In genomic region chr12:132373967-132374820, GRCh38 we compare ENCODE assay signal across 18 cellular contexts. TPM values are rescaled to one million over a fixed set of nuclear protein-coding genes. Genes with fewer than 3 reads are reported as not detected.
DNase-seq lines count a peak whose midpoint lies in the region; ATAC-seq and TF ChIP-seq lines count a peak whose summit lies in the region.
"Had no signal": no experiment of that assay in that cellular context is flagged by ENCODE, and none has a peak within 500 bp of the region (broad histone marks: within the 10 kb centered on the region; RNA-seq: fewer than 3 reads in every experiment).

No MANE protein-coding gene starts in this region.

- H3K4me3 Mint-ChIP-seq in activated CD8-positive, alpha-beta memory T cell treated with anti-CD3 and anti-CD28 coated beads, Interleukin-2, amount 10 ng/mL, durations not matched to agents 7 days and 5 days = no peak overlapping the region

- ATAC-seq in SK-N-SH treated with all-trans-retinoic acid at 6 μM for 48 hours (peak; percentile 38; the same call in 1 of the 3 replicates), RWPE2 (ENCODE audit: low read depth) (peak; percentile 52; the same call in 2 of the 3 replicates)
- no peak for ATAC-seq in activated CD8-positive, alpha-beta memory T cell treated with anti-CD3 and anti-CD28 coated beads, Interleukin-2, amount 10 ng/mL, durations not matched to agents 7 days and 5 days
- ATAC-seq: A549, pancreas had no signal

- no peaks in the 10 kb centered on the region for H4K20me1 ChIP-seq in SK-N-SH (ENCODE audit: insufficient read depth)

- H3K9ac ChIP-seq in SK-N-SH = no peak overlapping the region
- H3K9ac ChIP-seq: KMS-11 had no signal

- no peaks in the 10 kb centered on the region for H3K4me1 Mint-ChIP-seq in activated CD8-positive, alpha-beta memory T cell treated with anti-CD3 and anti-CD28 coated beads, Interleukin-2, amount 10 ng/mL, durations not matched to agents 7 days and 5 days

- peaks cover 33% of the 10 kb centered on the region for H3K27me3 Mint-ChIP-seq in activated CD8-positive, alpha-beta memory T cell treated with anti-CD3 and anti-CD28 coated beads, Interleukin-2, amount 10 ng/mL, durations not matched to agents 7 days and 5 days

- 16% methylated on average over 16 of the region's 34 CpGs for WGBS in SK-N-SH (ENCODE audit: low lambda C conversion rate)

- peaks cover 72% of the 10 kb centered on the region for H3K27me3 ChIP-seq in SK-N-SH (ENCODE audit: insufficient read depth)
- H3K27me3 ChIP-seq in RWPE2 (ENCODE audit: insufficient read depth, poor library complexity, severe bottlenecking) = peaks cover 57% of the 10 kb centered on the region

- H3K36me3 Mint-ChIP-seq in activated CD8-positive, alpha-beta memory T cell treated with anti-CD3 and anti-CD28 coated beads, Interleukin-2, amount 10 ng/mL, durations not matched to agents 7 days and 5 days = no peaks in the 10 kb centered on the region

- no peak overlapping the region for H3K27ac Mint-ChIP-seq in activated CD8-positive, alpha-beta memory T cell treated with anti-CD3 and anti-CD28 coated beads, Interleukin-2, amount 10 ng/mL, durations not matched to agents 7 days and 5 days

- no peak for DNase-seq in SK-N-SH
- DNase-seq in RWPE2 (ENCODE audit: low spot score) = peak; percentile 40
- peak; percentile 10 for DNase-seq in fibroblast of villous mesenchyme (ENCODE audit: low read depth)
- DNase-seq in retinal pigment epithelial cell (ENCODE audit: low read depth) = no peak
- DNase-seq in DMS153 (lab: John Stamatoyannopoulos, UW) = no peak
- no peak for DNase-seq in activated CD8-positive, alpha-beta memory T cell treated with anti-CD3 and anti-CD28 coated beads, Interleukin-2, amount 10 ng/mL, durations not matched to agents 7 days and 5 days
- no peak for DNase-seq in SW480 (ENCODE audit: low spot score)
- DNase-seq: activated CD4-positive, alpha-beta T cell treated with anti-CD3 and anti-CD28 coated beads, Interleukin-2, amount 50 U/mL, for 48 hours; amniotic stem cell; Calu3; NCI-H1930; NCI-H69; SIG-M5 had no signal

- POLR2A ChIA-PET in SK-N-SH (lab: Yijun Ruan, JAX) = no interaction called here

- H3K79me2 ChIP-seq in SK-N-SH (ENCODE audit: insufficient read depth) = no peaks in the 10 kb centered on the region

- no peaks in the 10 kb centered on the region for H3K9me2 ChIP-seq in SK-N-SH

- no peak for TF ChIP-seq RAD21 in SK-N-SH (IDR thresholded peaks at IDR 0.05; ENCODE audit: low read length)

- CTCF ChIA-PET in SK-N-SH (lab: Yijun Ruan, JAX) = interaction anchor here (1.0 to 1.5 kb wide), 3 partner anchors 40 to 220 kb away, joined by 3 to 7 read pairs (median 4); no protein-coding TSS in a partner anchor
- CTCF ChIA-PET in activated CD8-positive, alpha-beta memory T cell treated with anti-CD3 and anti-CD28 coated beads, Interleukin-2, amount 10 ng/mL, durations not matched to agents 7 days and 5 days (lab: Charles Lee) = no interaction called here

- H3K4me1 ChIP-seq in SK-N-SH (ENCODE audit: control insufficient read depth in 1 of 2, insufficient read depth in 2 of 2, low read depth in 1 of 2, low read length in 1 of 2) = no peaks in the 10 kb centered on the region
- no peaks in the 10 kb centered on the region for H3K4me1 ChIP-seq in RWPE2 (ENCODE audit: insufficient read depth, poor library complexity, severe bottlenecking)
- H3K4me1 ChIP-seq: A549, esophagus muscularis mucosa, pancreas had no signal

- H3K9me3 Mint-ChIP-seq in activated CD8-positive, alpha-beta memory T cell treated with anti-CD3 and anti-CD28 coated beads, Interleukin-2, amount 10 ng/mL, durations not matched to agents 7 days and 5 days (ENCODE audit: low read depth) = no peaks in the 10 kb centered on the region

- no peak overlapping the region for H3K4me2 ChIP-seq in SK-N-SH
- H3K4me2 ChIP-seq: A549, KMS-11 had no signal

- no peak overlapping the region for H3K27ac ChIP-seq in SK-N-SH (ENCODE audit: low read depth in 2 of 2, low read length in 1 of 2)
- no peak overlapping the region for H3K27ac ChIP-seq in RWPE2 (ENCODE audit: poor library complexity, severe bottlenecking)
- H3K27ac ChIP-seq: A549, esophagus muscularis mucosa, KMS-11, pancreas had no signal

- H3K4me3 ChIP-seq in SK-N-SH (ENCODE audit: low read depth in 2 of 2, low read length in 1 of 2) (no peak overlapping the region), RWPE2 (ENCODE audit: severe bottlenecking) (no peak overlapping the region), fibroblast of villous mesenchyme (ENCODE audit: low read depth, low read length) (no peak overlapping the region), retinal pigment epithelial cell (ENCODE audit: low read length) (no peak overlapping the region)
- H3K4me3 ChIP-seq: A549, esophagus muscularis mucosa, pancreas had no signal

- H3F3A ChIP-seq in SK-N-SH (replicated peaks; ENCODE audit: insufficient read depth) = no peaks in the 10 kb centered on the region

- H3K9me3 ChIP-seq in SK-N-SH (peaks cover 6% of the 10 kb centered on the region; the same call in 1 of the 2 replicates), RWPE2 (ENCODE audit: severe bottlenecking) (no peaks in the 10 kb centered on the region)

- H2AFZ ChIP-seq in SK-N-SH (ENCODE audit: low read depth) = no peak overlapping the region

- no peak for TF ChIP-seq EP300 in SK-N-SH (IDR thresholded peaks at IDR 0.05; ENCODE audit: borderline replicate concordance in 1 of 2, low read depth in 1 of 2, low read length in 1 of 2)

- TF ChIP-seq CTCF in SK-N-SH (IDR thresholded peaks at IDR 0.05) = no peak
- peak; percentile 23 for TF ChIP-seq CTCF in RWPE2 (IDR thresholded peaks at IDR 0.05; ENCODE audit: poor library complexity, severe bottlenecking)
- TF ChIP-seq CTCF in fibroblast of villous mesenchyme (IDR thresholded peaks at IDR 0.05; ENCODE audit: insufficient read depth, low read depth, low read length) = peak; percentile 16
- peak; percentile 22 for TF ChIP-seq CTCF in retinal pigment epithelial cell (conservative IDR thresholded peaks at IDR 0.05; ENCODE audit: low read depth, low read length)

- H3K36me3 ChIP-seq in SK-N-SH (replicated peaks in 1 of 2; ENCODE audit: control insufficient read depth in 1 of 2, insufficient read depth in 2 of 2, low read length in 1 of 2) = no peaks in the 10 kb centered on the region
- H3K36me3 ChIP-seq in RWPE2 (ENCODE audit: low read depth) = no peaks in the 10 kb centered on the region
- H3K36me3 ChIP-seq: esophagus muscularis mucosa, pancreas had no signal

TF ChIP-seq in SK-N-SH treated with all-trans-retinoic acid at 6 μM for 48 hours, 23 proteins besides CTCF, POLR2A, EP300 and RAD21 (continues in another document):
- TF ChIP-seq RARB (CRISPR knock-in tag; IDR thresholded peaks at IDR 0.05) = no peak
- no peak for TF ChIP-seq ESRRG (CRISPR knock-in tag; IDR thresholded peaks at IDR 0.05)
- TF ChIP-seq, protein P1, sequence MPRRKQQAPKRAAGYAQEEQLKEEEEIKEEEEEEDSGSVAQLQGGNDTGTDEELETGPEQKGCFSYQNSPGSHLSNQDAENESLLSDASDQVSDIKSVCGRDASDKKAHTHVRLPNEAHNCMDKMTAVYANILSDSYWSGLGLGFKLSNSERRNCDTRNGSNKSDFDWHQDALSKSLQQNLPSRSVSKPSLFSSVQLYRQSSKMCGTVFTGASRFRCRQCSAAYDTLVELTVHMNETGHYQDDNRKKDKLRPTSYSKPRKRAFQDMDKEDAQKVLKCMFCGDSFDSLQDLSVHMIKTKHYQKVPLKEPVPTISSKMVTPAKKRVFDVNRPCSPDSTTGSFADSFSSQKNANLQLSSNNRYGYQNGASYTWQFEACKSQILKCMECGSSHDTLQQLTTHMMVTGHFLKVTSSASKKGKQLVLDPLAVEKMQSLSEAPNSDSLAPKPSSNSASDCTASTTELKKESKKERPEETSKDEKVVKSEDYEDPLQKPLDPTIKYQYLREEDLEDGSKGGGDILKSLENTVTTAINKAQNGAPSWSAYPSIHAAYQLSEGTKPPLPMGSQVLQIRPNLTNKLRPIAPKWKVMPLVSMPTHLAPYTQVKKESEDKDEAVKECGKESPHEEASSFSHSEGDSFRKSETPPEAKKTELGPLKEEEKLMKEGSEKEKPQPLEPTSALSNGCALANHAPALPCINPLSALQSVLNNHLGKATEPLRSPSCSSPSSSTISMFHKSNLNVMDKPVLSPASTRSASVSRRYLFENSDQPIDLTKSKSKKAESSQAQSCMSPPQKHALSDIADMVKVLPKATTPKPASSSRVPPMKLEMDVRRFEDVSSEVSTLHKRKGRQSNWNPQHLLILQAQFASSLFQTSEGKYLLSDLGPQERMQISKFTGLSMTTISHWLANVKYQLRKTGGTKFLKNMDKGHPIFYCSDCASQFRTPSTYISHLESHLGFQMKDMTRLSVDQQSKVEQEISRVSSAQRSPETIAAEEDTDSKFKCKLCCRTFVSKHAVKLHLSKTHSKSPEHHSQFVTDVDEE (CRISPR knock-in tag; IDR thresholded peaks at IDR 0.05) = no peak

TF ChIP-seq in SK-N-SH, 30 proteins besides CTCF, POLR2A, EP300 and RAD21 (continues in another document):
- TF ChIP-seq REST (IDR thresholded peaks at IDR 0.05; ENCODE audit: low read depth, low read length) = no peak

RNA-seq across cellular contexts. Expression of gene GALNT9, which starts 44.8 kb away (rescaled TPM):
- polyA plus RNA-seq in SK-N-SH (2012; rRNA removed) = not detected in 2 replicates
- 0.01 TPM in 1 of 2 replicates, not detected in the other for polyA plus RNA-seq in SK-N-SH (2012; cell fraction: cytosol; rRNA removed)
- polyA plus RNA-seq in SK-N-SH (2012; cell fraction: nucleus; rRNA removed) = 0.22 TPM in 1 of 2 replicates, not detected in the other
- not detected in 2 replicates for total RNA-seq in fibroblast of villous mesenchyme
- not detected for total RNA-seq in activated CD8-positive, alpha-beta memory T cell treated with anti-CD3 and anti-CD28 coated beads, Interleukin-2, amount 10 ng/mL, durations not matched to agents 7 days and 5 days

Comparison
In these comparisons a context has a peak if more than half of its experiments do, and no peak if none do; other contexts are left out.
1. DNase-seq: peak in RWPE2 (single experiment) and fibroblast of villous mesenchyme (single experiment); none in SK-N-SH (single experiment), retinal pigment epithelial cell (single experiment), DMS153 (single experiment), activated CD8-positive, alpha-beta memory T cell treated with anti-CD3 and anti-CD28 coated beads, Interleukin-2, amount 10 ng/mL, durations not matched to agents 7 days and 5 days (single experiment) and SW480 (single experiment).